Comparison of ENCODE assay signal across 9 cellular contexts in the genomic region with DNA sequence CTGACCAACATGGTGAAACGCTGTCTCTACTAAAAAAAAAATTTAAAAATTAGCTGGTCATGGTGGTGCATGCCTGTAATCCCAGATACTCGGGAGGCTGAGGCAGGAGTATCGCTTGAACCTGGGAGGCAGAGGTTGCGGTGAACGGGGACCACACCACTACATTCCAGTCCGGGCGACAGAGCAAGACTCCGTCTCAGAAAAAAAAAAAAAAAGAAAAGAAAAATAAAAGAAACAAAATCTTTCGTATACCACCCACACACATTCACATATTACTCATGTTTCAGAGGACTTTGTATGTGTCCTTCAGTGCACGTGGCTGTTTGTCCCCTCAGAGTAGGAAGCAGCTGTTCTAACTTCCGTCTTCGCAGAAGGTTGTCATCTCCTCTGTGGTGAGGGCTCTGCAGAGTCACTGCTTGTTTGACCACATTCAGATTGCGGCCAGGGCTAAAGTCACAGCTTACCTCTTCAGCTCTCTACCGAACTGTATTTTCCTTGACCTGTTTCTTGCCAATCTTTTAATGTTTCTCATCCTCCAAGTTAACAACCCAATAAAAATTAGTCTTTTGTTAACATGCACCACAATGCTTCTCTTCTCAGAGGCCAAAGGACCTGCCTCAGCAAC. TPM values are rescaled to one million over a fixed set of nuclear protein-coding genes. Genes with fewer than 3 reads are reported as not detected.
DNase-seq lines count a peak whose midpoint lies in the region; ATAC-seq and TF ChIP-seq lines count a peak whose summit lies in the region.
"Had no signal": no experiment of that assay in that cellular context is flagged by ENCODE, and none has a peak within 500 bp of the region (broad histone marks: within the 10 kb centered on the region; RNA-seq: fewer than 3 reads in every experiment).

No MANE protein-coding gene starts in this region.

- intact Hi-C loops in adrenal gland (cut with DNase I), result no loop called here

- H3K27me3 Mint-ChIP-seq in stimulated activated memory B cell treated with anti-CD40 and anti-IgM and Interleukin-4, amounts not matched to agents 10 μg/mL and 1 μg/mL and 100 μg/mL, for 72 hours, result no peaks in the 10 kb centered on the region

- no peak overlapping the region for H3K4me3 Mint-ChIP-seq in stimulated activated memory B cell treated with anti-CD40 and anti-IgM and Interleukin-4, amounts not matched to agents 10 μg/mL and 1 μg/mL and 100 μg/mL, for 72 hours

- DNase-seq in GM10266 (ENCODE audit: extremely low spot score), result peak; percentile 66
- peak in 6 of 7 donors; percentile 24 to 62 (median 38) for DNase-seq in adrenal gland
- no peak for DNase-seq in iPS-NIHi11 (ENCODE audit: low spot score)
- no peak for DNase-seq in NCI-H1105 (lab: John Stamatoyannopoulos, UW)
- no peak for DNase-seq in OCI-M2 (lab: John Stamatoyannopoulos, UW; ENCODE audit: unreplicated experiment)

- peak overlapping the region; percentile 80 for H3K27ac Mint-ChIP-seq in stimulated activated memory B cell treated with anti-CD40 and anti-IgM and Interleukin-4, amounts not matched to agents 10 μg/mL and 1 μg/mL and 100 μg/mL, for 72 hours

- H3K27me3 ChIP-seq in adrenal gland, result no peaks in the 10 kb centered on the region
- H3K27me3 ChIP-seq: body of pancreas had no signal

- H3K4me1 Mint-ChIP-seq in stimulated activated memory B cell treated with anti-CD40 and anti-IgM and Interleukin-4, amounts not matched to agents 10 μg/mL and 1 μg/mL and 100 μg/mL, for 72 hours, result peaks cover 20% of the 10 kb centered on the region

- no peak overlapping the region for H3K4me3 ChIP-seq in adrenal gland
- H3K4me3 ChIP-seq: body of pancreas had no signal

- H3K9me3 ChIP-seq in adrenal gland (replicated peaks in 1 of 3), result no peaks in the 10 kb centered on the region
- H3K9me3 ChIP-seq: body of pancreas had no signal

- TF ChIP-seq POLR2A in adrenal gland (IDR thresholded peaks at IDR 0.05), result no peak

- no peaks in the 10 kb centered on the region for H3K36me3 ChIP-seq in adrenal gland (replicated peaks in 1 of 2)

- no peaks in the 10 kb centered on the region for H3K36me3 Mint-ChIP-seq in stimulated activated memory B cell treated with anti-CD40 and anti-IgM and Interleukin-4, amounts not matched to agents 10 μg/mL and 1 μg/mL and 100 μg/mL, for 72 hours

- no peak for TF ChIP-seq CTCF in GM10266 (IDR thresholded peaks at IDR 0.05; ENCODE audit: control insufficient read depth, insufficient read depth, low read depth, missing control alignments)
- TF ChIP-seq CTCF in adrenal gland (IDR thresholded peaks at IDR 0.05), result no peak

- ATAC-seq in GM21360 (IDR thresholded peaks at IDR 0.05; ENCODE audit: unreplicated experiment) (peak; percentile 85), HG03571 (IDR thresholded peaks at IDR 0.05; ENCODE audit: unreplicated experiment) (peak; percentile 84)
- peak; percentile 97 for ATAC-seq in stimulated activated memory B cell treated with anti-CD40 and anti-IgM and Interleukin-4, amounts not matched to agents 10 μg/mL and 1 μg/mL and 100 μg/mL, for 72 hours
- ATAC-seq: body of pancreas had no signal

- WGBS in adrenal gland, 4 donors, result 66 to 70% (median 68%) methylated on average over 14 of the region's 14 CpGs

- peaks cover 5% of the 10 kb centered on the region in 2 donors for H3K4me1 ChIP-seq in adrenal gland (replicated peaks in 1 of 2)
- H3K4me1 ChIP-seq: body of pancreas had no signal

- H3K27ac ChIP-seq in adrenal gland, result no peak overlapping the region
- H3K27ac ChIP-seq: body of pancreas had no signal

- H3K9me3 Mint-ChIP-seq in stimulated activated memory B cell treated with anti-CD40 and anti-IgM and Interleukin-4, amounts not matched to agents 10 μg/mL and 1 μg/mL and 100 μg/mL, for 72 hours, result no peaks in the 10 kb centered on the region

RNA-seq across cellular contexts. Expression of a gene that starts 36.6 kb away (rescaled TPM):
- total RNA-seq in adrenal gland, result 10 to 100 TPM in 7 of 8 donors, 1 to 10 TPM in 1; 8.3 to 22.3 (median 12.8) TPM
- polyA plus RNA-seq in adrenal gland, result 1 to 10 TPM; 3.6 to 9.6 (median 4.5) TPM

Comparison
In these comparisons a context has a peak if more than half of its experiments do, and no peak if none do; other contexts are left out.
1. DNase-seq: peak in GM10266 (single experiment) and adrenal gland (6 of 7); none in iPS-NIHi11 (single experiment), NCI-H1105 (single experiment) and OCI-M2 (single experiment).
2. Peak in every context shown above with its lines, with median percentiles within 50 percentile points of each other: ATAC-seq.